In the genomic region with DNA sequence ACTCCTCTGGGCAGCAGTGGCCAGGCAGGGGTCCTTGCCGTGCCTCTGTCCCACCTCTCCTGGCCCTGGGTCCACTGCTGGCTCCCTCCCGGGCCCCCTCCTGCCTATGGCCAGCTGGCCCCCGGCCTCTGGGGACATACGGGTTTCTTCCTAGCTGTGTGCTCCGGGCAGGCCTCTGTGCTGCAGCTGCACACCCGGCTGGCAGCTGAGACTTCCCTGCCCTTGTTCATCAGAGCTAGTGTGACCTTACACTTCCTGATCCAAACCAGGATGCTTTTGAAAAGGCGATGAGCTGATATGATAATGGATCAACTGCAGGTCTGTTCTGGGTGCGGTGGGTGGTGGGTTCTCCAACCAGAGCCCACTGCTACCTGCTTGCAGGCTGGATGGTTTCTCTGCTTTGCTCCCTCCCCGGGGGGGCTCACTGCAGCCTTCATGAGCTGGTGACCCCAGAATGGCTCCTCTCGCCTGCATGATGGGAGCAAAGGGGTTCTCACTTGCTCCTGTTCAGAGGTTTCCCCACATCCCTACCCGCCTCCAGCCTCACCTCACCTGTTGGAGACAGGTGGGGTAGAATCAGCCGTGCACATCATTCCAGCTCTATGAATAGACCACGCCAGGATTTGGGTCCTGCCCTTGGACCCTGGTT, we compare ENCODE assay signal across 18 cellular contexts. TPM values are rescaled to one million over a fixed set of nuclear protein-coding genes. Genes with fewer than 3 reads are reported as not detected.
DNase-seq lines count a peak whose midpoint lies in the region; ATAC-seq and TF ChIP-seq lines count a peak whose summit lies in the region.
"Had no signal": no experiment of that assay in that cellular context is flagged by ENCODE, and none has a peak within 500 bp of the region (broad histone marks: within the 10 kb centered on the region; RNA-seq: fewer than 3 reads in every experiment).

No MANE protein-coding gene starts in this region.

- no peak overlapping the region for H3K4me2 ChIP-seq in trophoblast cell (ENCODE audit: low read length)

- no peaks in the 10 kb centered on the region for H3K79me1 ChIP-seq in trophoblast cell (ENCODE audit: low read length)

- H3K4ac ChIP-seq in trophoblast cell (ENCODE audit: low read depth, low read length): no peak overlapping the region

- H3K27ac ChIP-seq in C4-2B (peak overlapping the region; percentile 6), angular gyrus (ENCODE audit: low read depth, low read length) (peak overlapping the region; percentile 90), trophoblast cell (ENCODE audit: low read depth, low read length) (no peak overlapping the region)
- H3K27ac ChIP-seq: SJSA1 had no signal

- H3K4me1 ChIP-seq in trophoblast cell (ENCODE audit: control insufficient read depth in 1 of 2, insufficient read depth in 2 of 2, low read length in 2 of 2): no peaks in the 10 kb centered on the region
- H3K4me1 ChIP-seq: SJSA1 had no signal

- no peak overlapping the region for H4K8ac ChIP-seq in trophoblast cell (ENCODE audit: low read depth, low read length)

- no peaks in the 10 kb centered on the region for H3K79me2 ChIP-seq in trophoblast cell (ENCODE audit: control insufficient read depth, insufficient read depth, low read length, poor library complexity)

- H3K14ac ChIP-seq in trophoblast cell (ENCODE audit: low read length): no peak overlapping the region

- no peak overlapping the region for H2BK120ac ChIP-seq in trophoblast cell (ENCODE audit: insufficient read depth, low read length, poor library complexity)

- H2AK5ac ChIP-seq in trophoblast cell (ENCODE audit: low read length): no peak overlapping the region

- H2BK12ac ChIP-seq in trophoblast cell (ENCODE audit: low read length): no peak overlapping the region

- H3K18ac ChIP-seq in trophoblast cell (ENCODE audit: low read length): no peak overlapping the region

- DNase-seq in inferior parietal cortex (ENCODE audit: extremely low spot score): peak; percentile 36
- peak; percentile 42 for DNase-seq in pons (ENCODE audit: low spot score)
- DNase-seq in HuH-7.5 (ENCODE audit: low spot score): no peak
- no peak for DNase-seq in trophoblast cell
- DNase-seq in HK-2 (ENCODE audit: unreplicated experiment): no peak
- DNase-seq: AML-193; CD8-positive, alpha-beta memory T cell; EL; IMR-90; Kasumi-1; NCI-H1417; NCI-H524 treated with DMSO at 0.1 percent for 48 hours; NK-92 treated with Interleukin-12 subunit alpha and Interleukin-12 subunit beta, amount 100 ng/mL, for 24 hours; PC-3 had no signal

- H2BK5ac ChIP-seq in trophoblast cell (ENCODE audit: low read depth, low read length, poor library complexity): no peak overlapping the region

- H3K9me3 ChIP-seq in trophoblast cell (ENCODE audit: insufficient read depth, low read depth, low read length): no peaks in the 10 kb centered on the region
- H3K9me3 ChIP-seq: SJSA1 had no signal

- no peak for ATAC-seq in GM19467 (IDR thresholded peaks at IDR 0.05; ENCODE audit: unreplicated experiment)
- ATAC-seq: PC-3 had no signal

- H4K12ac ChIP-seq in trophoblast cell (ENCODE audit: low read depth, low read length): no peak overlapping the region

- H3K27me3 ChIP-seq in trophoblast cell (ENCODE audit: insufficient read depth, low read length): no peaks in the 10 kb centered on the region
- H3K27me3 ChIP-seq: SJSA1 had no signal

- TF ChIP-seq CTCF in C4-2B (conservative IDR thresholded peaks at IDR 0.05): no peak

- H3K36me3 ChIP-seq in trophoblast cell (ENCODE audit: control insufficient read depth in 1 of 2, insufficient read depth in 2 of 2, low read length in 2 of 2): no peaks in the 10 kb centered on the region
- H3K36me3 ChIP-seq: SJSA1 had no signal

- no CpG with 5 or more reads among the region's 13 CpGs for WGBS in trophoblast cell (ENCODE audit: extremely low coverage, insufficient coverage, insufficient read length)

- no peak overlapping the region for H3K9ac ChIP-seq in trophoblast cell (ENCODE audit: low read length)

- no peak overlapping the region for H2AFZ ChIP-seq in trophoblast cell (ENCODE audit: insufficient read depth, low read length, poor library complexity)

- H4K91ac ChIP-seq in trophoblast cell (ENCODE audit: low read depth, low read length): no peak overlapping the region

- no peak overlapping the region for H3K23ac ChIP-seq in trophoblast cell (ENCODE audit: low read length)

- H3K4me3 ChIP-seq in trophoblast cell (ENCODE audit: low read depth, low read length): no peak overlapping the region
- H3K4me3 ChIP-seq: SJSA1 had no signal

RNA-seq across cellular contexts. Expression of a gene that starts 13.3 kb away (rescaled TPM):
- 0.06 and 0.07 TPM in 2 replicates for polyA plus RNA-seq in trophoblast cell (2013)
- polyA plus RNA-seq: IMR-90 had no signal

Comparison
In these comparisons a context has a peak if more than half of its experiments do, and no peak if none do; other contexts are left out.
1. DNase-seq: peak in inferior parietal cortex (single experiment) and pons (single experiment); none in HuH-7.5 (single experiment), trophoblast cell (0 of 2) and HK-2 (single experiment).